1 cellular context compared by ENCODE assay signal in the genomic region with DNA sequence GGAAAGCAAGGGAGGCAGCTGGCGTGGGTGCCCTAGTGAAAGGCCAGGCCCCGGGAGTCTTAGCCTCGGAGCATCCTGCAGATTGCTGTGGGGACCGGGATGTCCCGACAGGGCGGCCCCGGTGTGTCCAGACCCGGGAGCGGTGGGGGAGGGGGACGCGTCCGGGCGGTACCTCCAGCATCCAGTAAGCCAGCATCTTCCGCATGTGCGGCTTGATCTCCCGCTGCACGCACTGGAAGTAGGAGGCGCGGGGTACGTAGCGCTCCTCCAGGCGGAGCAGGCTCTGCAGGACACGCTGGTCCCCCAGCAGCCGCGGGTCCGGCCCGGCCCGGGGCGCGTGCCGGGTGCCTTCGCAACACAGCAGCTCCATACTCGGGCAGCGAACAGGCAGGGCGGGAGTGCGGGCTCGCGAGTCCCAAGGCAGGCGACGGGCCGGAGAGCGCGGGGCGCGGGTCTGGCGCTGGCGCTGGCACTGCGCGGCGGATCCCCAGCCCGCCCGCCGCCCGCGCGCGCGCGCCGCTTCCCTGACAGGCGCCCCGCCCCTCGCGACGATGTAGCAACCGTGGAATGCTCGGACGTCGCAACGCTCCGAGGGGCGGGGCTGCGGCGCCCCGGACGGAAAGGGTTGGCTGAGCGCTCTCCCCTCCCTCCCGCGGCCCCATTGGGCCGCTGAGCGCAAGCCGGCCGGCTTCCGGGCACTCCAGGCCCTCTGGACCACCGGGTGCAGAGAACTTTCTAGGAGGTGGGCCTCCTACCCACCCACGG.
TF ChIP-seq lines count a peak whose summit lies in the region.

A gene (minus strand): TSS at position 529 of the 765 bp plus-strand sequence. CDS start 159 bp downstream, at position 370.

TF ChIP-seq in HepG2, 621 proteins besides CTCF, POLR2A, EP300 and RAD21 (continued from another document and continues in another):
- TF ChIP-seq, protein P1, sequence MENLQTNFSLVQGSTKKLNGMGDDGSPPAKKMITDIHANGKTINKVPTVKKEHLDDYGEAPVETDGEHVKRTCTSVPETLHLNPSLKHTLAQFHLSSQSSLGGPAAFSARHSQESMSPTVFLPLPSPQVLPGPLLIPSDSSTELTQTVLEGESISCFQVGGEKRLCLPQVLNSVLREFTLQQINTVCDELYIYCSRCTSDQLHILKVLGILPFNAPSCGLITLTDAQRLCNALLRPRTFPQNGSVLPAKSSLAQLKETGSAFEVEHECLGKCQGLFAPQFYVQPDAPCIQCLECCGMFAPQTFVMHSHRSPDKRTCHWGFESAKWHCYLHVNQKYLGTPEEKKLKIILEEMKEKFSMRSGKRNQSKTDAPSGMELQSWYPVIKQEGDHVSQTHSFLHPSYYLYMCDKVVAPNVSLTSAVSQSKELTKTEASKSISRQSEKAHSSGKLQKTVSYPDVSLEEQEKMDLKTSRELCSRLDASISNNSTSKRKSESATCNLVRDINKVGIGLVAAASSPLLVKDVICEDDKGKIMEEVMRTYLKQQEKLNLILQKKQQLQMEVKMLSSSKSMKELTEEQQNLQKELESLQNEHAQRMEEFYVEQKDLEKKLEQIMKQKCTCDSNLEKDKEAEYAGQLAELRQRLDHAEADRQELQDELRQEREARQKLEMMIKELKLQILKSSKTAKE (CRISPR knock-in tag; IDR thresholded peaks at IDR 0.05; ENCODE audit: borderline replicate concordance), result no peak
- TF ChIP-seq ASH2L (IDR thresholded peaks at IDR 0.05; ENCODE audit: insufficient read length, low read depth, low read length) (peak; percentile 38), NFE2 (CRISPR knock-in tag; IDR thresholded peaks at IDR 0.05) (no peak), NFIC (IDR thresholded peaks at IDR 0.05; ENCODE audit: low read length) (no peak), KLF6 (CRISPR knock-in tag; IDR thresholded peaks at IDR 0.05) (peak; percentile 75; the same call in 1 of the 2 replicates), ZFP37 (CRISPR knock-in tag; IDR thresholded peaks at IDR 0.05; ENCODE audit: borderline replicate concordance) (peak; percentile 16; the same call in 1 of the 2 replicates), SMAD9 (CRISPR knock-in tag; IDR thresholded peaks at IDR 0.05) (no peak), ZNF343 (CRISPR knock-in tag; IDR thresholded peaks at IDR 0.05) (peak; percentile 85), ZNF615 (CRISPR knock-in tag; IDR thresholded peaks at IDR 0.05; ENCODE audit: borderline replicate concordance) (no peak), ZNF572 (CRISPR knock-in tag; IDR thresholded peaks at IDR 0.05) (no peak), SMARCE1 (IDR thresholded peaks at IDR 0.05; ENCODE audit: borderline replicate concordance) (no peak), GTF2F1 (IDR thresholded peaks at IDR 0.05; ENCODE audit: low read length) (no peak), CENPT (CRISPR knock-in tag; IDR thresholded peaks at IDR 0.05; ENCODE audit: low read depth) (no peak), ZNF562 (CRISPR knock-in tag; IDR thresholded peaks at IDR 0.05; ENCODE audit: borderline replicate concordance) (no peak; the same call in 1 of the 2 replicates), ZSCAN30 (CRISPR knock-in tag; IDR thresholded peaks at IDR 0.05) (no peak), HOXA5 (CRISPR knock-in tag; IDR thresholded peaks at IDR 0.05) (peak; percentile 34; the same call in 1 of the 2 replicates), ZNF121 (CRISPR knock-in tag; IDR thresholded peaks at IDR 0.05) (0 out of 2 replicates have a peak, but pooled peaks have one; percentile 12), MTA1 (CRISPR knock-in tag; IDR thresholded peaks at IDR 0.05; ENCODE audit: borderline replicate concordance) (peak; percentile 85; the same call in 1 of the 2 replicates), MTF1 (CRISPR knock-in tag; IDR thresholded peaks at IDR 0.05) (0 out of 2 replicates have a peak, but pooled peaks have one; percentile 16), ZNF335 (CRISPR knock-in tag; IDR thresholded peaks at IDR 0.05) (0 out of 2 replicates have a peak, but pooled peaks have one; percentile 4), ZNF451 (CRISPR knock-in tag; IDR thresholded peaks at IDR 0.05) (no peak), ZNF12 (CRISPR knock-in tag; IDR thresholded peaks at IDR 0.05) (0 out of 2 replicates have a peak, but pooled peaks have one; percentile 36), ZNF160 (CRISPR knock-in tag; IDR thresholded peaks at IDR 0.05) (no peak), KMT2A (CRISPR knock-in tag; IDR thresholded peaks at IDR 0.05) (peak; percentile 38; the same call in 1 of the 2 replicates), CEBPG (CRISPR knock-in tag; IDR thresholded peaks at IDR 0.05) (peak; percentile 85), POLR2G (IDR thresholded peaks at IDR 0.05; ENCODE audit: low read depth, low read length) (peak; percentile 79), ZNF703 (CRISPR knock-in tag; IDR thresholded peaks at IDR 0.05; ENCODE audit: borderline replicate concordance) (no peak), HNF4A (CRISPR knock-in tag; IDR thresholded peaks at IDR 0.05) (no peak; the same call in 1 of the 2 replicates), KDM5B (CRISPR knock-in tag; IDR thresholded peaks at IDR 0.05; ENCODE audit: borderline replicate concordance) (peak; percentile 60; the same call in 1 of the 2 replicates), MAFF (IDR thresholded peaks at IDR 0.05; ENCODE audit: low read depth, low read length) (no peak), SKI (IDR thresholded peaks at IDR 0.05; ENCODE audit: partially characterized antibody) (peak; percentile 72), JDP2 (CRISPR knock-in tag; IDR thresholded peaks at IDR 0.05; ENCODE audit: borderline replicate concordance) (no peak), SYNCRIP (IDR thresholded peaks at IDR 0.05; ENCODE audit: insufficient read depth, low read depth, low read length) (no peak), DNMT1 (CRISPR knock-in tag; IDR thresholded peaks at IDR 0.05) (0 out of 2 replicates have a peak, but pooled peaks have one; percentile 82), ZNF282 (IDR thresholded peaks at IDR 0.05; ENCODE audit: partially characterized antibody) (no peak), MIER3 (CRISPR knock-in tag; IDR thresholded peaks at IDR 0.05; ENCODE audit: borderline replicate concordance) (no peak), ZNF792 (CRISPR knock-in tag; IDR thresholded peaks at IDR 0.05) (0 out of 2 replicates have a peak, but pooled peaks have one; percentile 0), TBL1XR1 (IDR thresholded peaks at IDR 0.05; ENCODE audit: borderline replicate concordance, low read length, partially characterized antibody) (no peak), DPF2 (CRISPR knock-in tag; IDR thresholded peaks at IDR 0.05; ENCODE audit: borderline replicate concordance, low read depth) (no peak), HCFC1 (IDR thresholded peaks at IDR 0.05; ENCODE audit: low read depth, low read length) (no peak), HDAC1 (CRISPR knock-in tag; IDR thresholded peaks at IDR 0.05) (peak; percentile 46; the same call in 1 of the 2 replicates), ZNF24 (IDR thresholded peaks at IDR 0.05) (no peak), TOE1 (CRISPR knock-in tag; IDR thresholded peaks at IDR 0.05) (no peak), HOXA7 (CRISPR knock-in tag; IDR thresholded peaks at IDR 0.05) (no peak)
- TF ChIP-seq, protein P2, sequence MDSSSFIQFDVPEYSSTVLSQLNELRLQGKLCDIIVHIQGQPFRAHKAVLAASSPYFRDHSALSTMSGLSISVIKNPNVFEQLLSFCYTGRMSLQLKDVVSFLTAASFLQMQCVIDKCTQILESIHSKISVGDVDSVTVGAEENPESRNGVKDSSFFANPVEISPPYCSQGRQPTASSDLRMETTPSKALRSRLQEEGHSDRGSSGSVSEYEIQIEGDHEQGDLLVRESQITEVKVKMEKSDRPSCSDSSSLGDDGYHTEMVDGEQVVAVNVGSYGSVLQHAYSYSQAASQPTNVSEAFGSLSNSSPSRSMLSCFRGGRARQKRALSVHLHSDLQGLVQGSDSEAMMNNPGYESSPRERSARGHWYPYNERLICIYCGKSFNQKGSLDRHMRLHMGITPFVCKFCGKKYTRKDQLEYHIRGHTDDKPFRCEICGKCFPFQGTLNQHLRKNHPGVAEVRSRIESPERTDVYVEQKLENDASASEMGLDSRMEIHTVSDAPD (CRISPR knock-in tag; IDR thresholded peaks at IDR 0.05), result no peak
- TF ChIP-seq, protein P3, sequence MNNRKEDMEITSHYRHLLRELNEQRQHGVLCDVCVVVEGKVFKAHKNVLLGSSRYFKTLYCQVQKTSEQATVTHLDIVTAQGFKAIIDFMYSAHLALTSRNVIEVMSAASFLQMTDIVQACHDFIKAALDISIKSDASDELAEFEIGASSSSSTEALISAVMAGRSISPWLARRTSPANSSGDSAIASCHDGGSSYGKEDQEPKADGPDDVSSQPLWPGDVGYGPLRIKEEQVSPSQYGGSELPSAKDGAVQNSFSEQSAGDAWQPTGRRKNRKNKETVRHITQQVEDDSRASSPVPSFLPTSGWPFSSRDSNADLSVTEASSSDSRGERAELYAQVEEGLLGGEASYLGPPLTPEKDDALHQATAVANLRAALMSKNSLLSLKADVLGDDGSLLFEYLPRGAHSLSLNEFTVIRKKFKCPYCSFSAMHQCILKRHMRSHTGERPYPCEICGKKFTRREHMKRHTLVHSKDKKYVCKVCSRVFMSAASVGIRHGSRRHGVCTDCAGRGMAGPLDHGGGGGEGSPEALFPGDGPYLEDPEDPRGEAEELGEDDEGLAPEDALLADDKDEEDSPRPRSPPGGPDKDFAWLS (CRISPR knock-in tag; IDR thresholded peaks at IDR 0.05; ENCODE audit: borderline replicate concordance), result no peak
- TF ChIP-seq, protein P4, sequence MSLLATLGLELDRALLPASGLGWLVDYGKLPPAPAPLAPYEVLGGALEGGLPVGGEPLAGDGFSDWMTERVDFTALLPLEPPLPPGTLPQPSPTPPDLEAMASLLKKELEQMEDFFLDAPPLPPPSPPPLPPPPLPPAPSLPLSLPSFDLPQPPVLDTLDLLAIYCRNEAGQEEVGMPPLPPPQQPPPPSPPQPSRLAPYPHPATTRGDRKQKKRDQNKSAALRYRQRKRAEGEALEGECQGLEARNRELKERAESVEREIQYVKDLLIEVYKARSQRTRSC (CRISPR knock-in tag; IDR thresholded peaks at IDR 0.05; ENCODE audit: low read depth), result peak; percentile 62; the same call in 1 of the 2 replicates
- TF ChIP-seq, protein P5, sequence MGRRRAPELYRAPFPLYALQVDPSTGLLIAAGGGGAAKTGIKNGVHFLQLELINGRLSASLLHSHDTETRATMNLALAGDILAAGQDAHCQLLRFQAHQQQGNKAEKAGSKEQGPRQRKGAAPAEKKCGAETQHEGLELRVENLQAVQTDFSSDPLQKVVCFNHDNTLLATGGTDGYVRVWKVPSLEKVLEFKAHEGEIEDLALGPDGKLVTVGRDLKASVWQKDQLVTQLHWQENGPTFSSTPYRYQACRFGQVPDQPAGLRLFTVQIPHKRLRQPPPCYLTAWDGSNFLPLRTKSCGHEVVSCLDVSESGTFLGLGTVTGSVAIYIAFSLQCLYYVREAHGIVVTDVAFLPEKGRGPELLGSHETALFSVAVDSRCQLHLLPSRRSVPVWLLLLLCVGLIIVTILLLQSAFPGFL (CRISPR knock-in tag; IDR thresholded peaks at IDR 0.05), result 0 out of 2 replicates have a peak, but pooled peaks have one; percentile 50
- TF ChIP-seq, protein P6, sequence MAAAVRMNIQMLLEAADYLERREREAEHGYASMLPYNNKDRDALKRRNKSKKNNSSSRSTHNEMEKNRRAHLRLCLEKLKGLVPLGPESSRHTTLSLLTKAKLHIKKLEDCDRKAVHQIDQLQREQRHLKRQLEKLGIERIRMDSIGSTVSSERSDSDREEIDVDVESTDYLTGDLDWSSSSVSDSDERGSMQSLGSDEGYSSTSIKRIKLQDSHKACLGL (CRISPR knock-in tag; IDR thresholded peaks at IDR 0.05), result peak; percentile 58; the same call in 1 of the 2 replicates
- TF ChIP-seq, protein P7, sequence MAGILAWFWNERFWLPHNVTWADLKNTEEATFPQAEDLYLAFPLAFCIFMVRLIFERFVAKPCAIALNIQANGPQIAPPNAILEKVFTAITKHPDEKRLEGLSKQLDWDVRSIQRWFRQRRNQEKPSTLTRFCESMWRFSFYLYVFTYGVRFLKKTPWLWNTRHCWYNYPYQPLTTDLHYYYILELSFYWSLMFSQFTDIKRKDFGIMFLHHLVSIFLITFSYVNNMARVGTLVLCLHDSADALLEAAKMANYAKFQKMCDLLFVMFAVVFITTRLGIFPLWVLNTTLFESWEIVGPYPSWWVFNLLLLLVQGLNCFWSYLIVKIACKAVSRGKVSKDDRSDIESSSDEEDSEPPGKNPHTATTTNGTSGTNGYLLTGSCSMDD (CRISPR knock-in tag; IDR thresholded peaks at IDR 0.05), result 0 out of 2 replicates have a peak, but pooled peaks have one; percentile 52
- TF ChIP-seq, protein P8, sequence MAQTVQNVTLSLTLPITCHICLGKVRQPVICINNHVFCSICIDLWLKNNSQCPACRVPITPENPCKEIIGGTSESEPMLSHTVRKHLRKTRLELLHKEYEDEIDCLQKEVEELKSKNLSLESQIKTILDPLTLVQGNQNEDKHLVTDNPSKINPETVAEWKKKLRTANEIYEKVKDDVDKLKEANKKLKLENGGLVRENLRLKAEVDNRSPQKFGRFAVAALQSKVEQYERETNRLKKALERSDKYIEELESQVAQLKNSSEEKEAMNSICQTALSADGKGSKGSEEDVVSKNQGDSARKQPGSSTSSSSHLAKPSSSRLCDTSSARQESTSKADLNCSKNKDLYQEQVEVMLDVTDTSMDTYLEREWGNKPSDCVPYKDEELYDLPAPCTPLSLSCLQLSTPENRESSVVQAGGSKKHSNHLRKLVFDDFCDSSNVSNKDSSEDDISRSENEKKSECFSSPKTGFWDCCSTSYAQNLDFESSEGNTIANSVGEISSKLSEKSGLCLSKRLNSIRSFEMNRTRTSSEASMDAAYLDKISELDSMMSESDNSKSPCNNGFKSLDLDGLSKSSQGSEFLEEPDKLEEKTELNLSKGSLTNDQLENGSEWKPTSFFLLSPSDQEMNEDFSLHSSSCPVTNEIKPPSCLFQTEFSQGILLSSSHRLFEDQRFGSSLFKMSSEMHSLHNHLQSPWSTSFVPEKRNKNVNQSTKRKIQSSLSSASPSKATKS (CRISPR knock-in tag; IDR thresholded peaks at IDR 0.05), result no peak
- TF ChIP-seq, protein P9, sequence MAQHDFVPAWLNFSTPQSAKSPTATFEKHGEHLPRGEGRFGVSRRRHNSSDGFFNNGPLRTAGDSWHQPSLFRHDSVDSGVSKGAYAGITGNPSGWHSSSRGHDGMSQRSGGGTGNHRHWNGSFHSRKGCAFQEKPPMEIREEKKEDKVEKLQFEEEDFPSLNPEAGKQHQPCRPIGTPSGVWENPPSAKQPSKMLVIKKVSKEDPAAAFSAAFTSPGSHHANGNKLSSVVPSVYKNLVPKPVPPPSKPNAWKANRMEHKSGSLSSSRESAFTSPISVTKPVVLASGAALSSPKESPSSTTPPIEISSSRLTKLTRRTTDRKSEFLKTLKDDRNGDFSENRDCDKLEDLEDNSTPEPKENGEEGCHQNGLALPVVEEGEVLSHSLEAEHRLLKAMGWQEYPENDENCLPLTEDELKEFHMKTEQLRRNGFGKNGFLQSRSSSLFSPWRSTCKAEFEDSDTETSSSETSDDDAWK (CRISPR knock-in tag; IDR thresholded peaks at IDR 0.05), result no peak
- TF ChIP-seq, protein P10, sequence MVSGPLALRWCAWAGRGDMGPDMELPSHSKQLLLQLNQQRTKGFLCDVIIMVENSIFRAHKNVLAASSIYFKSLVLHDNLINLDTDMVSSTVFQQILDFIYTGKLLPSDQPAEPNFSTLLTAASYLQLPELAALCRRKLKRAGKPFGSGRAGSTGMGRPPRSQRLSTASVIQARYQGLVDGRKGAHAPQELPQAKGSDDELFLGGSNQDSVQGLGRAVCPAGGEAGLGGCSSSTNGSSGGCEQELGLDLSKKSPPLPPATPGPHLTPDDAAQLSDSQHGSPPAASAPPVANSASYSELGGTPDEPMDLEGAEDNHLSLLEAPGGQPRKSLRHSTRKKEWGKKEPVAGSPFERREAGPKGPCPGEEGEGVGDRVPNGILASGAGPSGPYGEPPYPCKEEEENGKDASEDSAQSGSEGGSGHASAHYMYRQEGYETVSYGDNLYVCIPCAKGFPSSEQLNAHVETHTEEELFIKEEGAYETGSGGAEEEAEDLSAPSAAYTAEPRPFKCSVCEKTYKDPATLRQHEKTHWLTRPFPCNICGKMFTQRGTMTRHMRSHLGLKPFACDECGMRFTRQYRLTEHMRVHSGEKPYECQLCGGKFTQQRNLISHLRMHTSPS (CRISPR knock-in tag; IDR thresholded peaks at IDR 0.05; ENCODE audit: low read depth), result no peak
